26 cellular contexts compared by ENCODE assay signal in the genomic region with DNA sequence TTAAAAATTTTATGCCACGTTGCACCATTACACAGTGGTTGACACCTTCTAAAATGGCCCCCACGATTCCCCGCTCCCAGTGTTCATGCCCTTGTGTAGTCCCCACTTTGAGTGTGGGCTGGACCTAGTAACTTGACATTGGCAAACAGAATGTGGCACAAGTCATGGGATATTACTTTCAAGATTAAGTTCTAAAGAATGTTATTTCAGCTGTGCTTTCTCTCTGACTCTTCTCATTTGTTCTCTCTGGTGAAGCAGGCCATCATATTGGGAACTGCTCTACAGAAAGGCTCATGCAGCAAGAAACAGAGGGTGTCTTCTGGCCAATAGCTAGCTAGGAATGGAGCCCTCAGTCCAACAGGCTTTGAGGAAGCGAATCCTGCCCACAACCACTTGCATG.
A peak's percentile ranks its signal among the peaks of the same experiment; 100 is the strongest.
DNase-seq lines count a peak whose midpoint lies in the region; ATAC-seq and TF ChIP-seq lines count a peak whose summit lies in the region.
"Had no signal": no experiment of that assay in that cellular context is flagged by ENCODE, and none has a peak within 500 bp of the region (broad histone marks: within the 10 kb centered on the region; RNA-seq: fewer than 3 reads in every experiment).

No MANE protein-coding gene starts in this region.

- POLR2A ChIA-PET in activated B cell treated with CpG ODN at 0.5 μM for 24 hours (lab: Charles Lee): interaction anchor here (1.2 kb wide), 1 partner anchor 10 kb away, joined by 3 read pairs; no protein-coding TSS in a partner anchor

- no peaks in the 10 kb centered on the region for H3K27me3 Mint-ChIP-seq in activated B cell treated with CpG ODN at 0.5 μM for 24 hours
- H3K27me3 Mint-ChIP-seq: CD4-positive, CD25-positive, alpha-beta regulatory T cell; effector memory CD8-positive, alpha-beta T cell; naive thymus-derived CD8-positive, alpha-beta T cell had no signal

- dilution Hi-C loops in mammary epithelial cell (cut with HindIII; ENCODE audit: low sequenced_read_pairs): no loop called here

- H3K27ac ChIP-seq in breast epithelium (peak overlapping the region; percentile 3 to 40), mammary epithelial cell (ENCODE audit: insufficient read depth, low read depth, low read length) (no peak overlapping the region), spleen (peak overlapping the region in 3 of 8 donors; percentile 15 to 66 (median 60))
- H3K27ac ChIP-seq: gastroesophageal sphincter, SK-N-MC had no signal

- H3K9ac ChIP-seq in mammary epithelial cell (ENCODE audit: insufficient read depth, low read length): no peak overlapping the region

- H3K27me3 ChIP-seq in breast epithelium (peaks cover 0 to 34% of the 10 kb centered on the region in 2 donors), mammary epithelial cell (ENCODE audit: insufficient read depth, low read length) (no peaks in the 10 kb centered on the region), spleen (replicated peaks in 1 of 7) (peaks cover 0 to 8% (median 0%) of the 10 kb centered on the region in 7 donors)
- H3K27me3 ChIP-seq: gastroesophageal sphincter had no signal

- H3K27ac Mint-ChIP-seq in activated B cell treated with CpG ODN at 0.5 μM for 24 hours: peak overlapping the region; percentile 74
- H3K27ac Mint-ChIP-seq: CD4-positive, CD25-positive, alpha-beta regulatory T cell had no signal

- CTCF ChIA-PET in mammary epithelial cell (lab: Charles Lee; ENCODE audit: low non-redundant PET) (no interaction called here), activated B cell treated with CpG ODN at 0.5 μM for 24 hours (lab: Charles Lee) (interaction anchor here (1.3 to 3.5 kb wide), 2 partner anchors 235 to 306 kb away, joined by 4 to 26 read pairs; no protein-coding TSS in a partner anchor)

- peak overlapping the region; percentile 7 for H3K4me3 Mint-ChIP-seq in activated B cell treated with CpG ODN at 0.5 μM for 24 hours
- H3K4me3 Mint-ChIP-seq: CD4-positive, CD25-positive, alpha-beta regulatory T cell; effector memory CD8-positive, alpha-beta T cell; naive thymus-derived CD8-positive, alpha-beta T cell had no signal

- intact Hi-C loops in breast epithelium (cut with DNase I; ENCODE audit: low total_unique reads): loop anchor here (1.0 kb wide), 1 partner anchor 15 kb away; no protein-coding TSS in a partner anchor
- intact Hi-C loops in mammary epithelial cell (cut with micrococcal nuclease): no loop called here
- intact Hi-C loops in activated B cell treated with CpG ODN at 0.5 μM for 24 hours (cut with micrococcal nuclease): no loop called here
- intact Hi-C loops in spleen (cut with DNase I; ENCODE audit: low total_unique reads): no loop called here

- in situ Hi-C loops in mammary epithelial cell (cut with MboI; ENCODE audit: low sequenced_read_pairs in 2 of 2): loop anchor here in 1 of 2 donors (25.0 kb wide), 1 partner anchor 235 kb away; no protein-coding TSS in a partner anchor

- H3K4me1 ChIP-seq in breast epithelium: no peaks in the 10 kb centered on the region
- H3K4me1 ChIP-seq in mammary epithelial cell (ENCODE audit: insufficient read depth, low read length): peaks cover 9% of the 10 kb centered on the region
- H3K4me1 ChIP-seq in spleen: peaks cover 0 to 42% (median 11%) of the 10 kb centered on the region in 6 donors

- H2AFZ ChIP-seq in mammary epithelial cell (ENCODE audit: low read depth, low read length): no peak overlapping the region

- H3K36me3 Mint-ChIP-seq in activated B cell treated with CpG ODN at 0.5 μM for 24 hours (ENCODE audit: low read depth): no peaks in the 10 kb centered on the region
- H3K36me3 Mint-ChIP-seq: CD4-positive, CD25-positive, alpha-beta regulatory T cell; naive thymus-derived CD8-positive, alpha-beta T cell had no signal

- no TSS peak for BruUV-seq in mammary epithelial cell (replicated peaks; lab: Mats Ljungman, UMichigan)

- no peak for TF ChIP-seq POLR2A in breast epithelium (IDR thresholded peaks at IDR 0.05)
- no peak for TF ChIP-seq POLR2A in spleen (IDR thresholded peaks at IDR 0.05)

- H3K4me2 ChIP-seq in mammary epithelial cell (ENCODE audit: insufficient read depth, low read depth, low read length): no peak overlapping the region

- peaks cover 63% of the 10 kb centered on the region for H3K4me1 Mint-ChIP-seq in activated B cell treated with CpG ODN at 0.5 μM for 24 hours

- H3K36me3 ChIP-seq in breast epithelium (no peaks in the 10 kb centered on the region), mammary epithelial cell (ENCODE audit: insufficient read depth, low read length) (no peaks in the 10 kb centered on the region), spleen (no peaks in the 10 kb centered on the region)
- H3K36me3 ChIP-seq: gastroesophageal sphincter had no signal

- no peaks in the 10 kb centered on the region for H4K20me1 ChIP-seq in mammary epithelial cell (ENCODE audit: insufficient read depth, low read length)

- H3K4me3 ChIP-seq in breast epithelium: no peak overlapping the region
- H3K4me3 ChIP-seq in mammary epithelial cell (replicated peaks in 1 of 3; ENCODE audit: insufficient read depth in 1 of 3, low read depth in 2 of 3, low read length in 3 of 3): no peak overlapping the region
- H3K4me3 ChIP-seq in foreskin fibroblast (ENCODE audit: low read depth in 1 of 2, low read length in 2 of 2): no peak overlapping the region
- no peak overlapping the region for H3K4me3 ChIP-seq in spleen
- H3K4me3 ChIP-seq: gastroesophageal sphincter, SK-N-MC had no signal

- 76% methylated on average over 4 of the region's 4 CpGs for WGBS in mammary epithelial cell (ENCODE audit: low coverage, missing lambda C conversion rate)
- WGBS in spleen, 5 donors: 75 to 100% (median 96%) methylated on average over 4 of the region's 4 CpGs

- H3K9me3 ChIP-seq in breast epithelium (peaks cover 0 to 4% of the 10 kb centered on the region in 2 donors), mammary epithelial cell (replicated peaks; ENCODE audit: insufficient read depth, low read length) (peaks cover 5% of the 10 kb centered on the region), spleen (no peaks in the 10 kb centered on the region)
- H3K9me3 ChIP-seq: gastroesophageal sphincter had no signal

- ATAC-seq in activated B cell treated with CpG ODN at 0.5 μM for 24 hours (ENCODE audit: low read depth): no peak
- ATAC-seq: effector memory CD8-positive, alpha-beta T cell; gastroesophageal sphincter; HCT116; naive thymus-derived CD8-positive, alpha-beta T cell had no signal

- no peaks in the 10 kb centered on the region for H3K9me3 Mint-ChIP-seq in activated B cell treated with CpG ODN at 0.5 μM for 24 hours
- H3K9me3 Mint-ChIP-seq: effector memory CD8-positive, alpha-beta T cell had no signal

- no peaks in the 10 kb centered on the region for H3K79me2 ChIP-seq in mammary epithelial cell (ENCODE audit: insufficient read depth, low read length)

- DNase-seq in breast epithelium (ENCODE audit: low spot score in 2 of 2) (no peak), mammary epithelial cell (no peak), activated B cell treated with CpG ODN at 0.5 μM for 24 hours (no peak), foreskin fibroblast (peak; percentile 60 to 71), spleen (no peak), GM19240 (ENCODE audit: insufficient read length, low spot score) (no peak), NCI-H1417 treated with DMSO at 0.1 percent for 48 hours (lab: John Stamatoyannopoulos, UW) (no peak), DMS53 treated with DMSO at 0.1 percent for 48 hours (lab: John Stamatoyannopoulos, UW; ENCODE audit: unreplicated experiment) (no peak)
- DNase-seq: activated CD4-positive, alpha-beta T cell treated with anti-CD3 and anti-CD28 coated beads, Interleukin-2, amount 50 U/mL, for 4 hours; activated T-cell treated with anti-CD3 and anti-CD28 coated beads, Interleukin-2, amount 50 U/mL, for 48 hours; CD4-positive, CD25-positive, alpha-beta regulatory T cell; central memory CD4-positive, alpha-beta T cell; cortex of kidney; effector memory CD8-positive, alpha-beta T cell; midbrain; naive thymus-derived CD8-positive, alpha-beta T cell; NCI-H1436 treated with DMSO at 0.1 percent for 48 hours; NCI-H2107; NCI-H345; NCI-H774; occipital lobe; RPMI8226; stimulated activated naive CD4-positive, alpha-beta T cell had no signal

- no peak for TF ChIP-seq CTCF in breast epithelium (IDR thresholded peaks at IDR 0.05)
- TF ChIP-seq CTCF in mammary epithelial cell (conservative IDR thresholded peaks at IDR 0.05 in 1 of 2, IDR thresholded peaks at IDR 0.05 in 1 of 2; ENCODE audit: extremely low read depth in 1 of 2, insufficient read depth in 1 of 2, low read depth in 1 of 2, low read length in 2 of 2): no peak
- TF ChIP-seq CTCF in activated B cell treated with CpG ODN at 0.5 μM for 24 hours (IDR thresholded peaks at IDR 0.05): no peak
- no peak for TF ChIP-seq CTCF in foreskin fibroblast (IDR thresholded peaks at IDR 0.05; ENCODE audit: low read depth, low read length)
- TF ChIP-seq CTCF in spleen (IDR thresholded peaks at IDR 0.05 in 8 of 11, conservative IDR thresholded peaks at IDR 0.05 in 3 of 11): no peak

Comparison
In these comparisons a context has a peak if more than half of its experiments do, and no peak if none do; other contexts are left out.
1. DNase-seq: peak in foreskin fibroblast (2 of 2); none in breast epithelium (0 of 2), mammary epithelial cell (single experiment), activated B cell treated with CpG ODN at 0.5 μM for 24 hours (single experiment), spleen (single experiment), GM19240 (single experiment), NCI-H1417 treated with DMSO at 0.1 percent for 48 hours (single experiment) and DMS53 treated with DMSO at 0.1 percent for 48 hours (single experiment).